25 cellular contexts compared by ENCODE assay signal in genomic region chr1:24002664-24003063, GRCh38.
"Had no signal": no experiment of that assay in that cellular context is flagged by ENCODE, and none has a peak within 500 bp of the region (broad histone marks: within the 10 kb centered on the region; RNA-seq: fewer than 3 reads in every experiment).

No MANE protein-coding gene starts in this region.

- H3K27me3 ChIP-seq: breast epithelium, heart left ventricle, pancreas, stomach, thyroid gland, upper lobe of left lung had no signal

- DNase-seq: activated CD4-positive, alpha-beta T cell treated with anti-CD3 and anti-CD28 coated beads, Interleukin-2, amount 10 ng/mL, durations not matched to agents 24 days and 14 days; activated CD4-positive, CD25-positive, alpha-beta regulatory T cell treated with anti-CD3 and anti-CD28 coated beads, Interleukin-2, amount 50 U/mL, for 72 hours; activated CD8-positive, alpha-beta T cell treated with anti-CD3 and anti-CD28 coated beads for 36 hours; activated naive CD8-positive, alpha-beta T cell treated with anti-CD3 and anti-CD28 coated beads, Interleukin-2, amount 50 U/mL, for 24 hours; activated T-cell treated with anti-CD3 and anti-CD28 coated beads, Interleukin-2, amount 50 U/mL, for 4 hours; central memory CD4-positive, alpha-beta T cell; endodermal cell; heart left ventricle; left cardiac atrium; midbrain; naive thymus-derived CD4-positive, alpha-beta T cell; nucleus accumbens; pancreas; stimulated activated CD4-positive, alpha-beta T cell treated with anti-CD3 and anti-CD28 coated beads, Interleukin-2, amount 100 ng/mL, for 24 hours; stimulated activated naive B cell treated with anti-CD40 and anti-IgM and Interleukin-4, amounts not matched to agents 10 μg/mL and 1 μg/mL and 100 μg/mL, for 72 hours; stomach; thyroid gland had no signal

- H3K4me2 ChIP-seq: smooth muscle cell had no signal

- H3K36me3 ChIP-seq: breast epithelium, heart left ventricle, pancreas, prostate gland, stomach, thyroid gland, upper lobe of left lung had no signal

- H3K27ac Mint-ChIP-seq: activated CD4-positive, alpha-beta T cell treated with anti-CD3 and anti-CD28 coated beads, Interleukin-2, amount 10 ng/mL, durations not matched to agents 24 days and 14 days; activated CD8-positive, alpha-beta T cell treated with anti-CD3 and anti-CD28 coated beads for 36 hours; activated naive CD4-positive, alpha-beta T cell treated with anti-CD3 and anti-CD28 coated beads, Interleukin-2, amount 50 U/mL, for 24 hours; activated naive CD8-positive, alpha-beta T cell treated with anti-CD3 and anti-CD28 coated beads, Interleukin-2, amount 50 U/mL, for 24 hours; activated T-helper 2 cell treated with anti-CD3 and anti-CD28 coated beads, Interferon-gamma antibody, Interleukin-2, Interleukin-4, amounts not matched to agents 10 μg/mL and 5 μg/mL and 100 μg/mL, durations not matched to agents 14 hours and 24 hours and 36 hours; dendritic cell treated with granulocyte-macrophage colony-stimulating factor and Interleukin-4, amounts not matched to agents 40 ng/mL and 50 ng/mL, for 4 days; endodermal cell; naive thymus-derived CD4-positive, alpha-beta T cell; stimulated activated naive B cell treated with anti-CD40 and anti-IgM and Interleukin-4, amounts not matched to agents 10 μg/mL and 1 μg/mL and 100 μg/mL, for 72 hours had no signal

- H3K9me3 ChIP-seq: breast epithelium, pancreas, prostate gland, stomach, thyroid gland, upper lobe of left lung had no signal

- H3K4me3 Mint-ChIP-seq: activated CD4-positive, alpha-beta T cell treated with anti-CD3 and anti-CD28 coated beads, Interleukin-2, amount 10 ng/mL, durations not matched to agents 24 days and 14 days; activated CD8-positive, alpha-beta T cell treated with anti-CD3 and anti-CD28 coated beads for 36 hours; activated naive CD4-positive, alpha-beta T cell treated with anti-CD3 and anti-CD28 coated beads, Interleukin-2, amount 50 U/mL, for 24 hours; activated naive CD8-positive, alpha-beta T cell treated with anti-CD3 and anti-CD28 coated beads, Interleukin-2, amount 50 U/mL, for 24 hours; activated T-cell treated with anti-CD3 and anti-CD28 coated beads, Interleukin-2, amount 50 U/mL, for 4 hours; dendritic cell treated with granulocyte-macrophage colony-stimulating factor and Interleukin-4, amounts not matched to agents 40 ng/mL and 50 ng/mL, for 4 days; endodermal cell; naive thymus-derived CD4-positive, alpha-beta T cell; stimulated activated naive B cell treated with anti-CD40 and anti-IgM and Interleukin-4, amounts not matched to agents 10 μg/mL and 1 μg/mL and 100 μg/mL, for 72 hours had no signal

- H3K27ac ChIP-seq: breast epithelium, heart left ventricle, pancreas, prostate gland, stomach, thyroid gland, upper lobe of left lung had no signal

- H3K4me1 ChIP-seq: breast epithelium, prostate gland, stomach, thyroid gland had no signal

- H3K4me3 ChIP-seq: breast epithelium, heart left ventricle, pancreas, prostate gland, smooth muscle cell, stomach, thyroid gland, upper lobe of left lung had no signal

- H3K36me3 Mint-ChIP-seq: activated naive CD4-positive, alpha-beta T cell treated with anti-CD3 and anti-CD28 coated beads, Interleukin-2, amount 50 U/mL, for 24 hours; naive thymus-derived CD4-positive, alpha-beta T cell; stimulated activated naive B cell treated with anti-CD40 and anti-IgM and Interleukin-4, amounts not matched to agents 10 μg/mL and 1 μg/mL and 100 μg/mL, for 72 hours had no signal

- H3K4me1 Mint-ChIP-seq: activated naive CD4-positive, alpha-beta T cell treated with anti-CD3 and anti-CD28 coated beads, Interleukin-2, amount 50 U/mL, for 24 hours had no signal

- H3K9me3 Mint-ChIP-seq: activated CD8-positive, alpha-beta T cell treated with anti-CD3 and anti-CD28 coated beads for 36 hours; activated naive CD4-positive, alpha-beta T cell treated with anti-CD3 and anti-CD28 coated beads, Interleukin-2, amount 50 U/mL, for 24 hours; activated naive CD8-positive, alpha-beta T cell treated with anti-CD3 and anti-CD28 coated beads, Interleukin-2, amount 50 U/mL, for 24 hours; activated T-cell treated with anti-CD3 and anti-CD28 coated beads, Interleukin-2, amount 50 U/mL, for 4 hours; activated T-helper 2 cell treated with anti-CD3 and anti-CD28 coated beads, Interferon-gamma antibody, Interleukin-2, Interleukin-4, amounts not matched to agents 10 μg/mL and 5 μg/mL and 100 μg/mL, durations not matched to agents 14 hours and 24 hours and 36 hours; dendritic cell treated with granulocyte-macrophage colony-stimulating factor and Interleukin-4, amounts not matched to agents 40 ng/mL and 50 ng/mL, for 4 days; endodermal cell; stimulated activated naive B cell treated with anti-CD40 and anti-IgM and Interleukin-4, amounts not matched to agents 10 μg/mL and 1 μg/mL and 100 μg/mL, for 72 hours had no signal

- ATAC-seq: activated CD8-positive, alpha-beta T cell treated with anti-CD3 and anti-CD28 coated beads for 36 hours; activated naive CD8-positive, alpha-beta T cell treated with anti-CD3 and anti-CD28 coated beads, Interleukin-2, amount 50 U/mL, for 24 hours; activated T-cell treated with anti-CD3 and anti-CD28 coated beads, Interleukin-2, amount 50 U/mL, for 4 hours; esophagus mucosa; heart left ventricle; left cardiac atrium; naive thymus-derived CD4-positive, alpha-beta T cell had no signal
